1 cellular context compared by ENCODE assay signal in the genomic region with DNA sequence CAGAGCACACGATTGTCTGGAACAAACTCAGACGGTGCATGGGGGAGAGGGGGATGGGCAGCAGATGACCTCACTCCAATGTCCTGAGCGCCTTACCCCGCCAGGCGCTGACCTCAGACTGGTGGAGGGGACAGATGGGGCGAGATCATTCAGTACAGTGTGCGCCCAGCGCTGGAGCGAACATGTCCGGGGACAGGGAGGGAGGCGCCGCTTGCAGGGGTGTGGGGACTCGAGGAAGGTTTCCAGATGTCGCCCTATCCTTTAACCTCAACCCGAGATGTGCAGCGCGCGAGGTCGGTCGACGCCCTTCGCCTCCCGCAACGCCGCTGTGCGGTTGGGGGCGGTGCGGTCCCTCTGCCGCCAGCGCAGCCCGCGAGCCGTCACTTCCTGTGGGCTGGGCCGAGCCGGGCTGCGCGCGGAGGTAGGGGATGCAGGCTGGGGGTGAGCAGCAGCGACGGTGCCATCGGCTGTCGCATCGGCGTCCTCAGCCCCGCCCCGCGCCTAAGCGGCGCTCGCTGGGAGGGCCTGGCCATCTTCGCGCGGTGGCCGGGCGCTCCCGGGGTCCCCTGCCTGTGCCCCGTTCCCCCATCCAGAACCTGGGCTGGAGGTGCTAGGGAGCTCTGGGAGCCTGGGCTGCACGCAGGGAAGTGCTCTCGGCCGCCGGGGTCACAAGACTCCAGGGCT.
TF ChIP-seq lines count a peak whose summit lies in the region.

No MANE protein-coding gene starts in this region.

TF ChIP-seq in HepG2, 621 proteins besides CTCF, POLR2A, EP300 and RAD21 (continued from another document and continues in another):
- TF ChIP-seq HIVEP1 (CRISPR knock-in tag; IDR thresholded peaks at IDR 0.05) (no peak), ZNF263 (CRISPR knock-in tag; IDR thresholded peaks at IDR 0.05) (0 out of 2 replicates have a peak, but pooled peaks have one; percentile 31), SRSF9 (IDR thresholded peaks at IDR 0.05; ENCODE audit: borderline replicate concordance, insufficient read depth, low read depth, low read length, poor library complexity, severe bottlenecking) (no peak), PCBP1 (IDR thresholded peaks at IDR 0.05; ENCODE audit: borderline replicate concordance, low read depth, low read length) (no peak), IKZF4 (CRISPR knock-in tag; IDR thresholded peaks at IDR 0.05; ENCODE audit: borderline replicate concordance, low read depth, not compliant biosample characterization) (peak; percentile 94), DNMT3B (CRISPR knock-in tag; conservative IDR thresholded peaks at IDR 0.05) (peak; percentile 76), SP5 (CRISPR knock-in tag; IDR thresholded peaks at IDR 0.05; ENCODE audit: borderline replicate concordance, low read depth) (peak; percentile 66), ZSCAN25 (CRISPR knock-in tag; IDR thresholded peaks at IDR 0.05) (0 out of 2 replicates have a peak, but pooled peaks have one; percentile 85), MED1 (CRISPR knock-in tag; IDR thresholded peaks at IDR 0.05) (peak; percentile 73), AGO2 (optimal IDR thresholded peaks at IDR 0.05; ENCODE audit: low read depth, low read length) (peak; percentile 55), TOPORS (CRISPR knock-in tag; IDR thresholded peaks at IDR 0.05) (peak; percentile 82), ZNF44 (CRISPR knock-in tag; IDR thresholded peaks at IDR 0.05) (peak; percentile 47; the same call in 1 of the 2 replicates), ATM (IDR thresholded peaks at IDR 0.05; ENCODE audit: borderline replicate concordance) (no peak), KAT7 (CRISPR knock-in tag; IDR thresholded peaks at IDR 0.05; ENCODE audit: borderline replicate concordance) (peak; percentile 78; the same call in 1 of the 2 replicates), SOX6 (IDR thresholded peaks at IDR 0.05) (no peak), SOX6 (CRISPR knock-in tag; IDR thresholded peaks at IDR 0.05) (peak; percentile 55), ZNF296 (CRISPR knock-in tag; conservative IDR thresholded peaks at IDR 0.05) (peak; percentile 68; the same call in 1 of the 2 replicates), TMF1 (CRISPR knock-in tag; IDR thresholded peaks at IDR 0.05; ENCODE audit: low read depth) (peak; percentile 91), ZNF709 (CRISPR knock-in tag; IDR thresholded peaks at IDR 0.05) (peak; percentile 73; the same call in 1 of the 2 replicates), ZNF772 (CRISPR knock-in tag; IDR thresholded peaks at IDR 0.05) (peak; percentile 96; the same call in 1 of the 2 replicates), ZBTB1 (CRISPR knock-in tag; IDR thresholded peaks at IDR 0.05; ENCODE audit: borderline replicate concordance) (peak; percentile 97), KLF9 (CRISPR knock-in tag; IDR thresholded peaks at IDR 0.05; ENCODE audit: low read depth) (no peak; the same call in 1 of the 2 replicates), SMARCC2 (IDR thresholded peaks at IDR 0.05) (no peak), RCOR2 (CRISPR knock-in tag; IDR thresholded peaks at IDR 0.05) (0 out of 2 replicates have a peak, but pooled peaks have one; percentile 21), ZNF710 (CRISPR knock-in tag; IDR thresholded peaks at IDR 0.05; ENCODE audit: borderline replicate concordance) (peak; percentile 82), TFDP1 (CRISPR knock-in tag; IDR thresholded peaks at IDR 0.05; ENCODE audit: borderline replicate concordance) (peak; percentile 97), ZNF160 (CRISPR knock-in tag; IDR thresholded peaks at IDR 0.05) (peak; percentile 61; the same call in 1 of the 2 replicates), XRCC5 (optimal IDR thresholded peaks at IDR 0.05; ENCODE audit: low read length) (peak; percentile 51), KLF13 (CRISPR knock-in tag; IDR thresholded peaks at IDR 0.05) (peak; percentile 35; the same call in 1 of the 2 replicates), TAF1 (CRISPR knock-in tag; IDR thresholded peaks at IDR 0.05) (peak; percentile 87)
- TF ChIP-seq, protein P1, sequence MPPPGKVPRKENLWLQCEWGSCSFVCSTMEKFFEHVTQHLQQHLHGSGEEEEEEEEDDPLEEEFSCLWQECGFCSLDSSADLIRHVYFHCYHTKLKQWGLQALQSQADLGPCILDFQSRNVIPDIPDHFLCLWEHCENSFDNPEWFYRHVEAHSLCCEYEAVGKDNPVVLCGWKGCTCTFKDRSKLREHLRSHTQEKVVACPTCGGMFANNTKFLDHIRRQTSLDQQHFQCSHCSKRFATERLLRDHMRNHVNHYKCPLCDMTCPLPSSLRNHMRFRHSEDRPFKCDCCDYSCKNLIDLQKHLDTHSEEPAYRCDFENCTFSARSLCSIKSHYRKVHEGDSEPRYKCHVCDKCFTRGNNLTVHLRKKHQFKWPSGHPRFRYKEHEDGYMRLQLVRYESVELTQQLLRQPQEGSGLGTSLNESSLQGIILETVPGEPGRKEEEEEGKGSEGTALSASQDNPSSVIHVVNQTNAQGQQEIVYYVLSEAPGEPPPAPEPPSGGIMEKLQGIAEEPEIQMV (CRISPR knock-in tag; IDR thresholded peaks at IDR 0.05; ENCODE audit: low read depth) = peak; percentile 69; the same call in 1 of the 2 replicates
- TF ChIP-seq, protein P2, sequence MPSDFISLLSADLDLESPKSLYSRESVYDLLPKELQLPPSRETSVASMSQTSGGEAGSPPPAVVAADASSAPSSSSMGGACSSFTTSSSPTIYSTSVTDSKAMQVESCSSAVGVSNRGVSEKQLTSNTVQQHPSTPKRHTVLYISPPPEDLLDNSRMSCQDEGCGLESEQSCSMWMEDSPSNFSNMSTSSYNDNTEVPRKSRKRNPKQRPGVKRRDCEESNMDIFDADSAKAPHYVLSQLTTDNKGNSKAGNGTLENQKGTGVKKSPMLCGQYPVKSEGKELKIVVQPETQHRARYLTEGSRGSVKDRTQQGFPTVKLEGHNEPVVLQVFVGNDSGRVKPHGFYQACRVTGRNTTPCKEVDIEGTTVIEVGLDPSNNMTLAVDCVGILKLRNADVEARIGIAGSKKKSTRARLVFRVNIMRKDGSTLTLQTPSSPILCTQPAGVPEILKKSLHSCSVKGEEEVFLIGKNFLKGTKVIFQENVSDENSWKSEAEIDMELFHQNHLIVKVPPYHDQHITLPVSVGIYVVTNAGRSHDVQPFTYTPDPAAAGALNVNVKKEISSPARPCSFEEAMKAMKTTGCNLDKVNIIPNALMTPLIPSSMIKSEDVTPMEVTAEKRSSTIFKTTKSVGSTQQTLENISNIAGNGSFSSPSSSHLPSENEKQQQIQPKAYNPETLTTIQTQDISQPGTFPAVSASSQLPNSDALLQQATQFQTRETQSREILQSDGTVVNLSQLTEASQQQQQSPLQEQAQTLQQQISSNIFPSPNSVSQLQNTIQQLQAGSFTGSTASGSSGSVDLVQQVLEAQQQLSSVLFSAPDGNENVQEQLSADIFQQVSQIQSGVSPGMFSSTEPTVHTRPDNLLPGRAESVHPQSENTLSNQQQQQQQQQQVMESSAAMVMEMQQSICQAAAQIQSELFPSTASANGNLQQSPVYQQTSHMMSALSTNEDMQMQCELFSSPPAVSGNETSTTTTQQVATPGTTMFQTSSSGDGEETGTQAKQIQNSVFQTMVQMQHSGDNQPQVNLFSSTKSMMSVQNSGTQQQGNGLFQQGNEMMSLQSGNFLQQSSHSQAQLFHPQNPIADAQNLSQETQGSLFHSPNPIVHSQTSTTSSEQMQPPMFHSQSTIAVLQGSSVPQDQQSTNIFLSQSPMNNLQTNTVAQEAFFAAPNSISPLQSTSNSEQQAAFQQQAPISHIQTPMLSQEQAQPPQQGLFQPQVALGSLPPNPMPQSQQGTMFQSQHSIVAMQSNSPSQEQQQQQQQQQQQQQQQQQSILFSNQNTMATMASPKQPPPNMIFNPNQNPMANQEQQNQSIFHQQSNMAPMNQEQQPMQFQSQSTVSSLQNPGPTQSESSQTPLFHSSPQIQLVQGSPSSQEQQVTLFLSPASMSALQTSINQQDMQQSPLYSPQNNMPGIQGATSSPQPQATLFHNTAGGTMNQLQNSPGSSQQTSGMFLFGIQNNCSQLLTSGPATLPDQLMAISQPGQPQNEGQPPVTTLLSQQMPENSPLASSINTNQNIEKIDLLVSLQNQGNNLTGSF (CRISPR knock-in tag; IDR thresholded peaks at IDR 0.05) = peak; percentile 69
- TF ChIP-seq, protein P3, sequence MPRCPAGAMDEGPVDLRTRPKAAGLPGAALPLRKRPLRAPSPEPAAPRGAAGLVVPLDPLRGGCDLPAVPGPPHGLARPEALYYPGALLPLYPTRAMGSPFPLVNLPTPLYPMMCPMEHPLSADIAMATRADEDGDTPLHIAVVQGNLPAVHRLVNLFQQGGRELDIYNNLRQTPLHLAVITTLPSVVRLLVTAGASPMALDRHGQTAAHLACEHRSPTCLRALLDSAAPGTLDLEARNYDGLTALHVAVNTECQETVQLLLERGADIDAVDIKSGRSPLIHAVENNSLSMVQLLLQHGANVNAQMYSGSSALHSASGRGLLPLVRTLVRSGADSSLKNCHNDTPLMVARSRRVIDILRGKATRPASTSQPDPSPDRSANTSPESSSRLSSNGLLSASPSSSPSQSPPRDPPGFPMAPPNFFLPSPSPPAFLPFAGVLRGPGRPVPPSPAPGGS (CRISPR knock-in tag; IDR thresholded peaks at IDR 0.05) = peak; percentile 96
- TF ChIP-seq, protein P4, sequence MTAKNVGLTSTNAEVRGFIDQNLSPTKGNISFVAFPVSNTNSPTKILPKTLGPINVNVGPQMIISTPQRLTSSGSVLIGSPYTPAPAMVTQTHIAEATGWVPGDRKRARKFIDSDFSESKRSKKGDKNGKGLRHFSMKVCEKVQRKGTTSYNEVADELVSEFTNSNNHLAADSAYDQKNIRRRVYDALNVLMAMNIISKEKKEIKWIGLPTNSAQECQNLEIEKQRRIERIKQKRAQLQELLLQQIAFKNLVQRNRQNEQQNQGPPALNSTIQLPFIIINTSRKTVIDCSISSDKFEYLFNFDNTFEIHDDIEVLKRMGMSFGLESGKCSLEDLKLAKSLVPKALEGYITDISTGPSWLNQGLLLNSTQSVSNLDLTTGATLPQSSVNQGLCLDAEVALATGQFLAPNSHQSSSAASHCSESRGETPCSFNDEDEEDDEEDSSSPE (CRISPR knock-in tag; IDR thresholded peaks at IDR 0.05) = peak; percentile 91
- TF ChIP-seq, protein P5, sequence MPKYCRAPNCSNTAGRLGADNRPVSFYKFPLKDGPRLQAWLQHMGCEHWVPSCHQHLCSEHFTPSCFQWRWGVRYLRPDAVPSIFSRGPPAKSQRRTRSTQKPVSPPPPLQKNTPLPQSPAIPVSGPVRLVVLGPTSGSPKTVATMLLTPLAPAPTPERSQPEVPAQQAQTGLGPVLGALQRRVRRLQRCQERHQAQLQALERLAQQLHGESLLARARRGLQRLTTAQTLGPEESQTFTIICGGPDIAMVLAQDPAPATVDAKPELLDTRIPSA (CRISPR knock-in tag; IDR thresholded peaks at IDR 0.05; ENCODE audit: borderline replicate concordance) = peak; percentile 96; the same call in 1 of the 2 replicates
- TF ChIP-seq, protein P6, sequence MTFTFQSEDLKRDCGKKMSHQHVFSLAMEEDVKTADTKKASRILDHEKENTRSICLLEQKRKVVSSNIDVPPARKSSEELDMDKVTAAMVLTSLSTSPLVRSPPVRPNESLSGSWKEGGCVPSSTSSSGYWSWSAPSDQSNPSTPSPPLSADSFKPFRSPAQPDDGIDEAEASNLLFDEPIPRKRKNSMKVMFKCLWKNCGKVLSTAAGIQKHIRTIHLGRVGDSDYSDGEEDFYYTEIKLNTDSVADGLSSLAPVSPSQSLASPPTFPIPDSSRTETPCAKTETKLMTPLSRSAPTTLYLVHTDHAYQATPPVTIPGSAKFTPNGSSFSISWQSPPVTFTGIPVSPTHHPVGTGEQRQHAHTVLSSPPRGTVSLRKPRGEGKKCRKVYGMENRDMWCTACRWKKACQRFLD (CRISPR knock-in tag; IDR thresholded peaks at IDR 0.05; ENCODE audit: borderline replicate concordance) = peak; percentile 73; the same call in 1 of the 2 replicates
- TF ChIP-seq, protein P7, sequence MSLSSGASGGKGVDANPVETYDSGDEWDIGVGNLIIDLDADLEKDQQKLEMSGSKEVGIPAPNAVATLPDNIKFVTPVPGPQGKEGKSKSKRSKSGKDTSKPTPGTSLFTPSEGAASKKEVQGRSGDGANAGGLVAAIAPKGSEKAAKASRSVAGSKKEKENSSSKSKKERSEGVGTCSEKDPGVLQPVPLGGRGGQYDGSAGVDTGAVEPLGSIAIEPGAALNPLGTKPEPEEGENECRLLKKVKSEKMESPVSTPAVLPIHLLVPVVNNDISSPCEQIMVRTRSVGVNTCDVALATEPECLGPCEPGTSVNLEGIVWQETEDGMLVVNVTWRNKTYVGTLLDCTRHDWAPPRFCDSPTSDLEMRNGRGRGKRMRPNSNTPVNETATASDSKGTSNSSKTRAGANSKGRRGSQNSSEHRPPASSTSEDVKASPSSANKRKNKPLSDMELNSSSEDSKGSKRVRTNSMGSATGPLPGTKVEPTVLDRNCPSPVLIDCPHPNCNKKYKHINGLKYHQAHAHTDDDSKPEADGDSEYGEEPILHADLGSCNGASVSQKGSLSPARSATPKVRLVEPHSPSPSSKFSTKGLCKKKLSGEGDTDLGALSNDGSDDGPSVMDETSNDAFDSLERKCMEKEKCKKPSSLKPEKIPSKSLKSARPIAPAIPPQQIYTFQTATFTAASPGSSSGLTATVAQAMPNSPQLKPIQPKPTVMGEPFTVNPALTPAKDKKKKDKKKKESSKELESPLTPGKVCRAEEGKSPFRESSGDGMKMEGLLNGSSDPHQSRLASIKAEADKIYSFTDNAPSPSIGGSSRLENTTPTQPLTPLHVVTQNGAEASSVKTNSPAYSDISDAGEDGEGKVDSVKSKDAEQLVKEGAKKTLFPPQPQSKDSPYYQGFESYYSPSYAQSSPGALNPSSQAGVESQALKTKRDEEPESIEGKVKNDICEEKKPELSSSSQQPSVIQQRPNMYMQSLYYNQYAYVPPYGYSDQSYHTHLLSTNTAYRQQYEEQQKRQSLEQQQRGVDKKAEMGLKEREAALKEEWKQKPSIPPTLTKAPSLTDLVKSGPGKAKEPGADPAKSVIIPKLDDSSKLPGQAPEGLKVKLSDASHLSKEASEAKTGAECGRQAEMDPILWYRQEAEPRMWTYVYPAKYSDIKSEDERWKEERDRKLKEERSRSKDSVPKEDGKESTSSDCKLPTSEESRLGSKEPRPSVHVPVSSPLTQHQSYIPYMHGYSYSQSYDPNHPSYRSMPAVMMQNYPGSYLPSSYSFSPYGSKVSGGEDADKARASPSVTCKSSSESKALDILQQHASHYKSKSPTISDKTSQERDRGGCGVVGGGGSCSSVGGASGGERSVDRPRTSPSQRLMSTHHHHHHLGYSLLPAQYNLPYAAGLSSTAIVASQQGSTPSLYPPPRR (CRISPR knock-in tag; IDR thresholded peaks at IDR 0.05; ENCODE audit: borderline replicate concordance) = peak; percentile 85
